ENCODE assay signal across 15 cellular contexts in the genomic region with DNA sequence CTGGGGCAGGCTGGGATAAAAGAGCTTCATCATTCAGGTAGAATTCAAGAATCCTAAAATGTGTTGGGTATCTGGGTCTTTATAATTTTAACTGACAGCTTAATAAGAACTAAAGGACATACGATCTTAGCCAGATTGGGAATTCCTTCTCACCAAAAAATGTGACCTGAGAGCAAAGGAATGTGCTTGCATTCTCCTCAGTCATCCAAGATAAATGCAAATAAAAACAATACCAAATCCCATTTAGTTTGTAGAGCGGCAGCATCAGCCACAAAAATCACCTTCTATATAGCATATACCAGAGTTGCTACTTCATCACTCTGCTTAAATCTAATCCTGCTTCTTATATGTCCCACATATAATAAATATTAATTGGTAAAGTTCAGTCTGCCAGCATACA. TPM values are rescaled to one million over a fixed set of nuclear protein-coding genes. Genes with fewer than 3 reads are reported as not detected.
DNase-seq lines count a peak whose midpoint lies in the region; ATAC-seq and TF ChIP-seq lines count a peak whose summit lies in the region.
"Had no signal": no experiment of that assay in that cellular context is flagged by ENCODE, and none has a peak within 500 bp of the region (broad histone marks: within the 10 kb centered on the region; RNA-seq: fewer than 3 reads in every experiment).

No MANE protein-coding gene starts in this region.

- H3K36me3 Mint-ChIP-seq in HFFc6 (ENCODE audit: low read depth): no peaks in the 10 kb centered on the region
- H3K36me3 Mint-ChIP-seq: activated naive CD4-positive, alpha-beta T cell treated with anti-CD3 and anti-CD28 coated beads, Interleukin-2, amount 50 U/mL, for 24 hours had no signal

- TF ChIP-seq CTCF in HFFc6 (IDR thresholded peaks at IDR 0.05) (no peak), vagina (IDR thresholded peaks at IDR 0.05) (no peak)

- H3K4me3 ChIP-seq in ACC112 (ENCODE audit: low read depth, low read length) (peak overlapping the region; percentile 24; the same call in 1 of the 2 replicates), vagina (no peak overlapping the region)
- H3K4me3 ChIP-seq: SK-N-MC had no signal

- H3K27ac ChIP-seq in ACC112 (ENCODE audit: low read depth, low read length): peak overlapping the region; percentile 60
- no peak overlapping the region for H3K27ac ChIP-seq in vagina
- H3K27ac ChIP-seq: SK-N-MC, WERI-Rb-1 had no signal

- intact Hi-C loops in vagina (cut with DNase I): no loop called here

- H3K4me3 Mint-ChIP-seq in HFFc6: peak overlapping the region; percentile 67
- H3K4me3 Mint-ChIP-seq: activated naive CD4-positive, alpha-beta T cell treated with anti-CD3 and anti-CD28 coated beads, Interleukin-2, amount 50 U/mL, for 24 hours had no signal

- DNase-seq in HFFc6: peak; percentile 52
- DNase-seq in amniotic epithelial cell (ENCODE audit: low read depth): peak; percentile 47
- DNase-seq in glomerular visceral epithelial cell (ENCODE audit: extremely low spot score): peak; percentile 47
- DNase-seq in medulla oblongata (ENCODE audit: extremely low spot score): no peak
- DNase-seq in Kasumi-1 (lab: John Stamatoyannopoulos, UW): no peak
- DNase-seq in vagina (ENCODE audit: extremely low spot score in 2 of 2): no peak
- no peak for DNase-seq in stimulated activated naive CD8-positive, alpha-beta T cell treated with anti-CD3 and anti-CD28 coated beads, Interleukin-15, Interleukin-2, amounts not matched to agents 100 U/mL and 50 U/mL, for 24 hours
- DNase-seq: activated CD8-positive, alpha-beta memory T cell treated with anti-CD3 and anti-CD28 coated beads, Interleukin-2, amount 50 U/mL, for 4 hours; DMS79; NCI-H2107; stimulated activated CD4-positive, alpha-beta T cell treated with anti-CD3 and anti-CD28 coated beads, Interleukin-12 subunit alpha, Interleukin-12 subunit beta, amount 100 ng/mL, for 4 hours; WERI-Rb-1 had no signal

- H3K27ac Mint-ChIP-seq in HFFc6: peak overlapping the region; percentile 55
- H3K27ac Mint-ChIP-seq: activated naive CD4-positive, alpha-beta T cell treated with anti-CD3 and anti-CD28 coated beads, Interleukin-2, amount 50 U/mL, for 24 hours had no signal

- TF ChIP-seq POLR2A in vagina (IDR thresholded peaks at IDR 0.05): no peak

- H3K27me3 ChIP-seq in ACC112 (ENCODE audit: insufficient read depth, low read length) (no peaks in the 10 kb centered on the region), vagina (no peaks in the 10 kb centered on the region)

- no peak for ATAC-seq in stimulated activated naive CD8-positive, alpha-beta T cell treated with anti-CD3 and anti-CD28 coated beads, Interleukin-15, Interleukin-2, amounts not matched to agents 100 U/mL and 50 U/mL, for 24 hours

- H3K36me3 ChIP-seq in ACC112 (ENCODE audit: insufficient read depth, low read length): no peaks in the 10 kb centered on the region
- H3K36me3 ChIP-seq in vagina: no peaks in the 10 kb centered on the region

- no peaks in the 10 kb centered on the region for H3K9me3 ChIP-seq in vagina

- peaks cover 28% of the 10 kb centered on the region for H3K4me1 Mint-ChIP-seq in HFFc6 (ENCODE audit: low read depth)
- H3K4me1 Mint-ChIP-seq: activated naive CD4-positive, alpha-beta T cell treated with anti-CD3 and anti-CD28 coated beads, Interleukin-2, amount 50 U/mL, for 24 hours had no signal

- no peaks in the 10 kb centered on the region for H3K9me3 Mint-ChIP-seq in HFFc6
- H3K9me3 Mint-ChIP-seq: activated naive CD4-positive, alpha-beta T cell treated with anti-CD3 and anti-CD28 coated beads, Interleukin-2, amount 50 U/mL, for 24 hours had no signal

- no peaks in the 10 kb centered on the region for H3K79me2 ChIP-seq in ACC112 (ENCODE audit: control insufficient read depth, insufficient read depth, low read length, unreplicated experiment)

- no peaks in the 10 kb centered on the region; the same call in 1 of the 2 replicates for H3K27me3 Mint-ChIP-seq in HFFc6 (ENCODE audit: insufficient read depth)
- H3K27me3 Mint-ChIP-seq: activated naive CD4-positive, alpha-beta T cell treated with anti-CD3 and anti-CD28 coated beads, Interleukin-2, amount 50 U/mL, for 24 hours had no signal

- H3K4me1 ChIP-seq in ACC112 (ENCODE audit: control insufficient read depth, insufficient read depth, low read length, unreplicated experiment): peaks cover 25% of the 10 kb centered on the region
- H3K4me1 ChIP-seq in vagina: no peaks in the 10 kb centered on the region

- H2AFZ ChIP-seq in ACC112 (ENCODE audit: low read length, unreplicated experiment): peak overlapping the region; percentile 24

RNA-seq across cellular contexts. Expression of a gene that starts 16.9 kb away (rescaled TPM):
- total RNA-seq in HFFc6 (2021; fragmentation: NEBNext Ultra II Directional; extraction: Animal tissue kit (Norgen Biotek cat#: 25700)): 1 to 10 TPM; 1.7 to 2.3 (median 2.0) TPM
- total RNA-seq in vagina: 9.1 TPM

RNA-seq across cellular contexts. Expression of a gene that starts 42.7 kb away (rescaled TPM):
- total RNA-seq in HFFc6 (2021; fragmentation: NEBNext Ultra II Directional; extraction: Animal tissue kit (Norgen Biotek cat#: 25700)): 10 to 100 TPM; 22.8 to 28.4 (median 26.0) TPM
- 9.6 TPM for total RNA-seq in vagina

RNA-seq across cellular contexts. Expression of a gene that starts 43.1 kb away (rescaled TPM):
- 10 to 100 TPM; 32.3 to 44.3 (median 33.5) TPM for total RNA-seq in HFFc6 (2021; fragmentation: NEBNext Ultra II Directional; extraction: Animal tissue kit (Norgen Biotek cat#: 25700))
- 16.0 TPM for total RNA-seq in vagina

Comparison
In these comparisons a context has a peak if more than half of its experiments do, and no peak if none do; other contexts are left out.
1. DNase-seq: peak in HFFc6 (single experiment), amniotic epithelial cell (single experiment) and glomerular visceral epithelial cell (single experiment); none in medulla oblongata (single experiment), Kasumi-1 (0 of 2), vagina (0 of 2) and stimulated activated naive CD8-positive, alpha-beta T cell treated with anti-CD3 and anti-CD28 coated beads, Interleukin-15, Interleukin-2, amounts not matched to agents 100 U/mL and 50 U/mL, for 24 hours (single experiment).